1 cellular context compared by ENCODE assay signal in genomic region chr13:77026783-77027621, GRCh38.
A peak's percentile ranks its signal among the peaks of the same experiment; 100 is the strongest.
TF ChIP-seq lines count a peak whose summit lies in the region.

FBXL3 (minus strand) TSS chr13:77027159; CDS start chr13:77021860, 5,299 bp downstream.

TF ChIP-seq in H1, 55 proteins besides CTCF, POLR2A, EP300 and RAD21:
- TF ChIP-seq ATF2 (IDR thresholded peaks at IDR 0.05; ENCODE audit: low read length) (no peak), FOSL1 (IDR thresholded peaks at IDR 0.05; ENCODE audit: insufficient read depth, low read depth, low read length) (no peak), HDAC6 (IDR thresholded peaks at IDR 0.05; ENCODE audit: low read depth, low read length) (no peak), CREB1 (IDR thresholded peaks at IDR 0.05) (no peak), KDM5A (IDR thresholded peaks at IDR 0.05; ENCODE audit: low read length) (no peak), SIN3A (conservative IDR thresholded peaks at IDR 0.05 in 1 of 2, IDR thresholded peaks at IDR 0.05 in 1 of 2; ENCODE audit: low read depth in 1 of 2, low read length in 2 of 2) (no peak), JUND (IDR thresholded peaks at IDR 0.05; ENCODE audit: low read length) (no peak), PHF8 (conservative IDR thresholded peaks at IDR 0.05; ENCODE audit: low read depth, low read length) (peak; percentile 94), SIX5 (IDR thresholded peaks at IDR 0.05; ENCODE audit: low read depth, low read length) (no peak), TAF1 (IDR thresholded peaks at IDR 0.05; ENCODE audit: low read depth, low read length) (peak; percentile 90), POU5F1 (IDR thresholded peaks at IDR 0.05; ENCODE audit: low read depth, low read length) (no peak), TEAD4 (IDR thresholded peaks at IDR 0.05; ENCODE audit: low read depth, low read length) (no peak), CBX5 (IDR thresholded peaks at IDR 0.05; ENCODE audit: low read depth, low read length) (no peak), JUN (IDR thresholded peaks at IDR 0.05; ENCODE audit: low read depth, low read length) (no peak), TCF12 (IDR thresholded peaks at IDR 0.05; ENCODE audit: low read depth, low read length) (no peak), RNF2 (IDR thresholded peaks at IDR 0.05; ENCODE audit: borderline replicate concordance, low read depth, low read length, missing control alignments, poor library complexity, severe bottlenecking) (no peak), ASH2L (IDR thresholded peaks at IDR 0.05; ENCODE audit: low read length) (peak; percentile 97), EZH2 (IDR thresholded peaks at IDR 0.05; ENCODE audit: low read depth, low read length, severe bottlenecking) (no peak), EGR1 (IDR thresholded peaks at IDR 0.05; ENCODE audit: borderline replicate concordance, low read depth, low read length) (no peak), HDAC2 (IDR thresholded peaks at IDR 0.05; ENCODE audit: borderline replicate concordance in 1 of 2, low read depth in 2 of 2, low read length in 2 of 2) (no peak), SP4 (IDR thresholded peaks at IDR 0.05; ENCODE audit: low read length) (no peak), MAX (IDR thresholded peaks at IDR 0.05) (no peak), RFX5 (IDR thresholded peaks at IDR 0.05; ENCODE audit: borderline replicate concordance, low read depth, low read length) (no peak), KDM1A (IDR thresholded peaks at IDR 0.05; ENCODE audit: borderline replicate concordance, low read length) (no peak), SRF (IDR thresholded peaks at IDR 0.05; ENCODE audit: low read depth, low read length) (no peak), SIRT6 (IDR thresholded peaks at IDR 0.05; ENCODE audit: low read length) (no peak), USF2 (IDR thresholded peaks at IDR 0.05; ENCODE audit: low read length) (no peak), SP1 (IDR thresholded peaks at IDR 0.05; ENCODE audit: low read depth, low read length) (peak; percentile 44; the same call in 1 of the 2 replicates), NANOG (IDR thresholded peaks at IDR 0.05; ENCODE audit: insufficient read depth, low read depth, low read length, poor library complexity, severe bottlenecking) (peak; percentile 11), YY1 (IDR thresholded peaks at IDR 0.05; ENCODE audit: low read depth, low read length) (peak; percentile 93), CEBPB (IDR thresholded peaks at IDR 0.05; ENCODE audit: low read depth, low read length) (no peak), CHD7 (IDR thresholded peaks at IDR 0.05; ENCODE audit: insufficient replicate concordance, low read length) (no peak), RXRA (IDR thresholded peaks at IDR 0.05; ENCODE audit: insufficient read depth, low read depth, low read length) (no peak), MAFK (IDR thresholded peaks at IDR 0.05; ENCODE audit: low read depth, low read length) (no peak), RBBP5 (IDR thresholded peaks at IDR 0.05; ENCODE audit: borderline replicate concordance, low read depth, low read length) (peak; percentile 81; the same call in 1 of the 2 replicates), CTBP2 (IDR thresholded peaks at IDR 0.05; ENCODE audit: borderline replicate concordance, insufficient read depth, insufficient read length, low read length) (no peak), TBP (IDR thresholded peaks at IDR 0.05; ENCODE audit: low read depth, low read length) (peak; percentile 41; the same call in 1 of the 2 replicates), ZNF274 (IDR thresholded peaks at IDR 0.05; ENCODE audit: borderline replicate concordance, extremely low read depth, low read length) (no peak), POLR2AphosphoS5 (IDR thresholded peaks at IDR 0.05; ENCODE audit: low read depth, low read length) (peak; percentile 49; the same call in 1 of the 2 replicates), E2F6 (IDR thresholded peaks at IDR 0.05) (no peak), NRF1 (IDR thresholded peaks at IDR 0.05; ENCODE audit: low read depth, low read length) (no peak), CBX8 (IDR thresholded peaks at IDR 0.05; ENCODE audit: borderline replicate concordance, low read depth, low read length) (no peak), KDM4A (IDR thresholded peaks at IDR 0.05; ENCODE audit: low read depth, low read length, severe bottlenecking) (peak; percentile 63), CHD2 (IDR thresholded peaks at IDR 0.05; ENCODE audit: low read length) (no peak), BCL11A (IDR thresholded peaks at IDR 0.05; ENCODE audit: low read depth in 2 of 2, low read length in 2 of 2) (no peak), SP2 (IDR thresholded peaks at IDR 0.05; ENCODE audit: low read length) (no peak), SAP30 (IDR thresholded peaks at IDR 0.05; ENCODE audit: insufficient read depth, insufficient replicate concordance, low read length) (no peak), GABPA (IDR thresholded peaks at IDR 0.05; ENCODE audit: borderline replicate concordance, insufficient read depth, low read length) (no peak), GTF2F1 (IDR thresholded peaks at IDR 0.05; ENCODE audit: borderline replicate concordance, low read depth, low read length) (no peak), ATF3 (IDR thresholded peaks at IDR 0.05; ENCODE audit: insufficient read depth, low read depth, low read length) (no peak), SUZ12 (IDR thresholded peaks at IDR 0.05; ENCODE audit: low read length) (no peak), TAF7 (optimal IDR thresholded peaks at IDR 0.05; ENCODE audit: borderline replicate concordance, low read depth, low read length) (no peak), BACH1 (IDR thresholded peaks at IDR 0.05; ENCODE audit: low read length) (no peak), BRCA1 (IDR thresholded peaks at IDR 0.05; ENCODE audit: low read depth, low read length) (no peak), CHD1 (IDR thresholded peaks at IDR 0.05; ENCODE audit: low read depth, low read length) (no peak)
TF ChIP-seq in H1: peak in this region for 10.
